In the genomic region with DNA sequence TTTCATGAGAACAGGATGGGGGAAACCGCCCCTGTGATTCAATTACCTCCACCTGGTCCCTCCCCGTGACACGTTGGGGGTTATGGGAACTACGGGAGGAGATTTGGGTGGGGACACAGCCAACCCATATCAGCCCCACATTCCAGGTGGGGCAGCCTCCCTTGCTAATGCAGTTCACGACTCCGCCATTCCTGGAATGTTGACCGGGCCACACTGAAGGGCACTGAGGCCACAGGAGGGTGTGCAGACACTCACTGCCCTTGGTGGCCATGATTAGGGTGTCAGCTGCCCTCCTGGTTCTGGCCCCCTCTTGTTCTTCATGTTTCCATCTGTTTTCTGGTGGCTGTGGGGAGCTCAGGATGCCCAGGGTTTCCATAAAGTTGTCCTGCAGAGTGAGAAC, we compare ENCODE assay signal across 18 cellular contexts.
"Had no signal": no experiment of that assay in that cellular context is flagged by ENCODE, and none has a peak within 500 bp of the region (broad histone marks: within the 10 kb centered on the region; RNA-seq: fewer than 3 reads in every experiment).

No MANE protein-coding gene starts in this region.

- ATAC-seq: effector memory CD8-positive, alpha-beta T cell; gastroesophageal sphincter; stimulated activated effector memory CD8-positive, alpha-beta T cell treated with anti-CD3 and anti-CD28 coated beads, Interleukin-12 subunit alpha, Interleukin-12 subunit beta, amount 100 ng/mL, for 72 hours had no signal

- H3K36me3 ChIP-seq: esophagus squamous epithelium, gastroesophageal sphincter, left ventricle myocardium inferior, tibial artery, upper lobe of left lung, vagina had no signal

- H3K4me3 ChIP-seq: esophagus squamous epithelium, gastroesophageal sphincter, left ventricle myocardium inferior, smooth muscle cell, tibial artery, upper lobe of left lung, vagina had no signal

- H3K9me3 ChIP-seq: esophagus squamous epithelium, gastroesophageal sphincter, left ventricle myocardium inferior, tibial artery, upper lobe of left lung, vagina had no signal

- H3K4me1 ChIP-seq: left ventricle myocardium inferior, parathyroid adenoma, upper lobe of left lung had no signal

- H3K27me3 ChIP-seq: upper lobe of left lung, vagina had no signal

- H3K27ac ChIP-seq: esophagus squamous epithelium, gastroesophageal sphincter, left ventricle myocardium inferior, parathyroid adenoma, tibial artery, upper lobe of left lung, vagina had no signal

- DNase-seq: effector memory CD8-positive, alpha-beta T cell; esophagus squamous epithelium; foreskin fibroblast; glutamatergic neuron; immature natural killer cell; left ventricle myocardium inferior; mesendoderm; naive B cell; occipital lobe; stimulated activated CD4-positive, alpha-beta T cell treated with anti-CD3 and anti-CD28 coated beads, Interleukin-4, amount 100 ng/mL, for 1 hour; stimulated activated CD8-positive, alpha-beta memory T cell treated with anti-CD3 and anti-CD28 coated beads, Interleukin-4, amount 100 ng/mL, for 48 hours had no signal
